Comparison of ENCODE assay signal across 1 cellular context in the genomic region with DNA sequence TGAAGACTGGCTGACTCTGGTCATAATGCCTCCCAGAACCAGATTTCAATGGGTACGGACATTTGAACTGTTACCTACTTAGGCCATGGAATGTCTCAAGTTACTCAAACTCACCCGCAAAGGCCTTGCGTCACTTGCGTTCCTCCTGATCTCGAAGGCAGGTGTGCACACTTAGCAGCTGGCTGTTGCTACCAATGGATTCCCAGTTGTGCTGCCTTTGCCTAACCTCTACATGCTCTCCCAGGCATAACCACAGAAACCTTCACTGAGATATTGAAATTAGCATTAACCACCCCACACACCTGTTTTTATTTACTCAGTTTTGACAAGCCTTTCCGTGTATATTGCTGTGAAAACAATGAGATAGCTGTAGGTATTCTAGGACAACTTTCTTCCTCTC.
TF ChIP-seq lines count a peak whose summit lies in the region.

No MANE protein-coding gene starts in this region.

TF ChIP-seq in H1, 55 proteins besides CTCF, POLR2A, EP300 and RAD21 (continued from another document):
- TF ChIP-seq TEAD4 (IDR thresholded peaks at IDR 0.05; ENCODE audit: low read depth, low read length) (no peak), TBP (IDR thresholded peaks at IDR 0.05; ENCODE audit: low read depth, low read length) (no peak), SP2 (IDR thresholded peaks at IDR 0.05; ENCODE audit: low read length) (no peak), KDM5A (IDR thresholded peaks at IDR 0.05; ENCODE audit: low read length) (no peak), KDM4A (IDR thresholded peaks at IDR 0.05; ENCODE audit: low read depth, low read length, severe bottlenecking) (no peak), RXRA (IDR thresholded peaks at IDR 0.05; ENCODE audit: insufficient read depth, low read depth, low read length) (no peak), SIN3A (conservative IDR thresholded peaks at IDR 0.05 in 1 of 2, IDR thresholded peaks at IDR 0.05 in 1 of 2; ENCODE audit: low read depth in 1 of 2, low read length in 2 of 2) (no peak), NANOG (IDR thresholded peaks at IDR 0.05; ENCODE audit: insufficient read depth, low read depth, low read length, poor library complexity, severe bottlenecking) (no peak), YY1 (IDR thresholded peaks at IDR 0.05; ENCODE audit: low read depth, low read length) (no peak), CHD1 (IDR thresholded peaks at IDR 0.05; ENCODE audit: low read depth, low read length) (no peak), RBBP5 (IDR thresholded peaks at IDR 0.05; ENCODE audit: borderline replicate concordance, low read depth, low read length) (no peak), BRCA1 (IDR thresholded peaks at IDR 0.05; ENCODE audit: low read depth, low read length) (no peak), CHD2 (IDR thresholded peaks at IDR 0.05; ENCODE audit: low read length) (no peak)
- TF ChIP-seq, protein P1, sequence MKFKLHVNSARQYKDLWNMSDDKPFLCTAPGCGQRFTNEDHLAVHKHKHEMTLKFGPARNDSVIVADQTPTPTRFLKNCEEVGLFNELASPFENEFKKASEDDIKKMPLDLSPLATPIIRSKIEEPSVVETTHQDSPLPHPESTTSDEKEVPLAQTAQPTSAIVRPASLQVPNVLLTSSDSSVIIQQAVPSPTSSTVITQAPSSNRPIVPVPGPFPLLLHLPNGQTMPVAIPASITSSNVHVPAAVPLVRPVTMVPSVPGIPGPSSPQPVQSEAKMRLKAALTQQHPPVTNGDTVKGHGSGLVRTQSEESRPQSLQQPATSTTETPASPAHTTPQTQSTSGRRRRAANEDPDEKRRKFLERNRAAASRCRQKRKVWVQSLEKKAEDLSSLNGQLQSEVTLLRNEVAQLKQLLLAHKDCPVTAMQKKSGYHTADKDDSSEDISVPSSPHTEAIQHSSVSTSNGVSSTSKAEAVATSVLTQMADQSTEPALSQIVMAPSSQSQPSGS (IDR thresholded peaks at IDR 0.05; ENCODE audit: low read length) = no peak
- TF ChIP-seq, protein P2, sequence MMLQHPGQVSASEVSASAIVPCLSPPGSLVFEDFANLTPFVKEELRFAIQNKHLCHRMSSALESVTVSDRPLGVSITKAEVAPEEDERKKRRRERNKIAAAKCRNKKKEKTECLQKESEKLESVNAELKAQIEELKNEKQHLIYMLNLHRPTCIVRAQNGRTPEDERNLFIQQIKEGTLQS (IDR thresholded peaks at IDR 0.05; ENCODE audit: insufficient read depth, low read depth, low read length) = no peak
- TF ChIP-seq, protein P3, sequence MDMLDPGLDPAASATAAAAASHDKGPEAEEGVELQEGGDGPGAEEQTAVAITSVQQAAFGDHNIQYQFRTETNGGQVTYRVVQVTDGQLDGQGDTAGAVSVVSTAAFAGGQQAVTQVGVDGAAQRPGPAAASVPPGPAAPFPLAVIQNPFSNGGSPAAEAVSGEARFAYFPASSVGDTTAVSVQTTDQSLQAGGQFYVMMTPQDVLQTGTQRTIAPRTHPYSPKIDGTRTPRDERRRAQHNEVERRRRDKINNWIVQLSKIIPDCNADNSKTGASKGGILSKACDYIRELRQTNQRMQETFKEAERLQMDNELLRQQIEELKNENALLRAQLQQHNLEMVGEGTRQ (IDR thresholded peaks at IDR 0.05; ENCODE audit: low read length) = no peak
- TF ChIP-seq, protein P4, sequence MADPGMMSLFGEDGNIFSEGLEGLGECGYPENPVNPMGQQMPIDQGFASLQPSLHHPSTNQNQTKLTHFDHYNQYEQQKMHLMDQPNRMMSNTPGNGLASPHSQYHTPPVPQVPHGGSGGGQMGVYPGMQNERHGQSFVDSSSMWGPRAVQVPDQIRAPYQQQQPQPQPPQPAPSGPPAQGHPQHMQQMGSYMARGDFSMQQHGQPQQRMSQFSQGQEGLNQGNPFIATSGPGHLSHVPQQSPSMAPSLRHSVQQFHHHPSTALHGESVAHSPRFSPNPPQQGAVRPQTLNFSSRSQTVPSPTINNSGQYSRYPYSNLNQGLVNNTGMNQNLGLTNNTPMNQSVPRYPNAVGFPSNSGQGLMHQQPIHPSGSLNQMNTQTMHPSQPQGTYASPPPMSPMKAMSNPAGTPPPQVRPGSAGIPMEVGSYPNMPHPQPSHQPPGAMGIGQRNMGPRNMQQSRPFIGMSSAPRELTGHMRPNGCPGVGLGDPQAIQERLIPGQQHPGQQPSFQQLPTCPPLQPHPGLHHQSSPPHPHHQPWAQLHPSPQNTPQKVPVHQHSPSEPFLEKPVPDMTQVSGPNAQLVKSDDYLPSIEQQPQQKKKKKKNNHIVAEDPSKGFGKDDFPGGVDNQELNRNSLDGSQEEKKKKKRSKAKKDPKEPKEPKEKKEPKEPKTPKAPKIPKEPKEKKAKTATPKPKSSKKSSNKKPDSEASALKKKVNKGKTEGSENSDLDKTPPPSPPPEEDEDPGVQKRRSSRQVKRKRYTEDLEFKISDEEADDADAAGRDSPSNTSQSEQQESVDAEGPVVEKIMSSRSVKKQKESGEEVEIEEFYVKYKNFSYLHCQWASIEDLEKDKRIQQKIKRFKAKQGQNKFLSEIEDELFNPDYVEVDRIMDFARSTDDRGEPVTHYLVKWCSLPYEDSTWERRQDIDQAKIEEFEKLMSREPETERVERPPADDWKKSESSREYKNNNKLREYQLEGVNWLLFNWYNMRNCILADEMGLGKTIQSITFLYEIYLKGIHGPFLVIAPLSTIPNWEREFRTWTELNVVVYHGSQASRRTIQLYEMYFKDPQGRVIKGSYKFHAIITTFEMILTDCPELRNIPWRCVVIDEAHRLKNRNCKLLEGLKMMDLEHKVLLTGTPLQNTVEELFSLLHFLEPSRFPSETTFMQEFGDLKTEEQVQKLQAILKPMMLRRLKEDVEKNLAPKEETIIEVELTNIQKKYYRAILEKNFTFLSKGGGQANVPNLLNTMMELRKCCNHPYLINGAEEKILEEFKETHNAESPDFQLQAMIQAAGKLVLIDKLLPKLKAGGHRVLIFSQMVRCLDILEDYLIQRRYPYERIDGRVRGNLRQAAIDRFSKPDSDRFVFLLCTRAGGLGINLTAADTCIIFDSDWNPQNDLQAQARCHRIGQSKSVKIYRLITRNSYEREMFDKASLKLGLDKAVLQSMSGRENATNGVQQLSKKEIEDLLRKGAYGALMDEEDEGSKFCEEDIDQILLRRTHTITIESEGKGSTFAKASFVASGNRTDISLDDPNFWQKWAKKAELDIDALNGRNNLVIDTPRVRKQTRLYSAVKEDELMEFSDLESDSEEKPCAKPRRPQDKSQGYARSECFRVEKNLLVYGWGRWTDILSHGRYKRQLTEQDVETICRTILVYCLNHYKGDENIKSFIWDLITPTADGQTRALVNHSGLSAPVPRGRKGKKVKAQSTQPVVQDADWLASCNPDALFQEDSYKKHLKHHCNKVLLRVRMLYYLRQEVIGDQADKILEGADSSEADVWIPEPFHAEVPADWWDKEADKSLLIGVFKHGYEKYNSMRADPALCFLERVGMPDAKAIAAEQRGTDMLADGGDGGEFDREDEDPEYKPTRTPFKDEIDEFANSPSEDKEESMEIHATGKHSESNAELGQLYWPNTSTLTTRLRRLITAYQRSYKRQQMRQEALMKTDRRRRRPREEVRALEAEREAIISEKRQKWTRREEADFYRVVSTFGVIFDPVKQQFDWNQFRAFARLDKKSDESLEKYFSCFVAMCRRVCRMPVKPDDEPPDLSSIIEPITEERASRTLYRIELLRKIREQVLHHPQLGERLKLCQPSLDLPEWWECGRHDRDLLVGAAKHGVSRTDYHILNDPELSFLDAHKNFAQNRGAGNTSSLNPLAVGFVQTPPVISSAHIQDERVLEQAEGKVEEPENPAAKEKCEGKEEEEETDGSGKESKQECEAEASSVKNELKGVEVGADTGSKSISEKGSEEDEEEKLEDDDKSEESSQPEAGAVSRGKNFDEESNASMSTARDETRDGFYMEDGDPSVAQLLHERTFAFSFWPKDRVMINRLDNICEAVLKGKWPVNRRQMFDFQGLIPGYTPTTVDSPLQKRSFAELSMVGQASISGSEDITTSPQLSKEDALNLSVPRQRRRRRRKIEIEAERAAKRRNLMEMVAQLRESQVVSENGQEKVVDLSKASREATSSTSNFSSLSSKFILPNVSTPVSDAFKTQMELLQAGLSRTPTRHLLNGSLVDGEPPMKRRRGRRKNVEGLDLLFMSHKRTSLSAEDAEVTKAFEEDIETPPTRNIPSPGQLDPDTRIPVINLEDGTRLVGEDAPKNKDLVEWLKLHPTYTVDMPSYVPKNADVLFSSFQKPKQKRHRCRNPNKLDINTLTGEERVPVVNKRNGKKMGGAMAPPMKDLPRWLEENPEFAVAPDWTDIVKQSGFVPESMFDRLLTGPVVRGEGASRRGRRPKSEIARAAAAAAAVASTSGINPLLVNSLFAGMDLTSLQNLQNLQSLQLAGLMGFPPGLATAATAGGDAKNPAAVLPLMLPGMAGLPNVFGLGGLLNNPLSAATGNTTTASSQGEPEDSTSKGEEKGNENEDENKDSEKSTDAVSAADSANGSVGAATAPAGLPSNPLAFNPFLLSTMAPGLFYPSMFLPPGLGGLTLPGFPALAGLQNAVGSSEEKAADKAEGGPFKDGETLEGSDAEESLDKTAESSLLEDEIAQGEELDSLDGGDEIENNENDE (IDR thresholded peaks at IDR 0.05; ENCODE audit: insufficient replicate concordance, low read length) = no peak
